ENCODE assay signal across 17 cellular contexts in the genomic region with DNA sequence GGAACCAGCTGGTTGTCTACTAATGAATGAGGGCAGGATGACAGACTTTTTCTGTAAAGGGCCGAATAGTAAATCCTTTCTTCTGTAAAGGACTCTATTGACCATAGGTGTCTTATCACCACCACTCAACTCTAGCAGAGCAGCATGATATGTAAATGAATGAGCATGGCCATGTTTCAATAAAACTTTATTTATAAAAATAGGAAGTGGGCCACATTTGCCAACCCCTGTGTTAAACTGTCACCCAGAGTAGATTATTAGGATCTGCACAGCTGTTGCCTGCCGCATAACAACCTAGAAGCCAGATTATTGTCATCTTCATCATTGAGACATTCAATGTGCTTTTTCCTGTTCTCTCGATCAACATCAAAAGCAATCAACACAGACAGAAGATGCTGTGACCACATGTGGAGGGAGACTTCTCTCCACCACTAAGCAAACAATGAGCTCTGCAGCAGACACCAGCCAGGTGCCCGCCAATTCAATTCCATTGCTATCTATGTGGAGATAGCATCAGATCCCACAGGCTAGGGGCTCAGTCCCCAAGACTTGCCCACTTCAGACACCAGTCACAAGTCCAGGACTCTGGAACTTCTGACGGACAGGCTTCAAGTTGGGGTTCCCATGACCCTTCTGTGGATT. TPM values are rescaled to one million over a fixed set of nuclear protein-coding genes. Genes with fewer than 3 reads are reported as not detected.
DNase-seq lines count a peak whose midpoint lies in the region; ATAC-seq, FAIRE-seq and TF ChIP-seq lines count a peak whose summit lies in the region.
"Had no signal": no experiment of that assay in that cellular context is flagged by ENCODE, and none has a peak within 500 bp of the region (broad histone marks: within the 10 kb centered on the region; RNA-seq: fewer than 3 reads in every experiment).

No MANE protein-coding gene starts in this region.

- H3K36me3 Mint-ChIP-seq in natural killer cell = no peaks in the 10 kb centered on the region
- H3K36me3 Mint-ChIP-seq: CD8-positive, alpha-beta T cell had no signal

- peak overlapping the region; percentile 95 for H3K4me3 Mint-ChIP-seq in natural killer cell
- H3K4me3 Mint-ChIP-seq: CD8-positive, alpha-beta T cell had no signal

- H3K27ac Mint-ChIP-seq in natural killer cell = peak overlapping the region; percentile 93 to 100
- H3K27ac Mint-ChIP-seq: CD8-positive, alpha-beta T cell had no signal

- FAIRE-seq in GM12892 (lab: Jason Lieb, UNC) = peak; percentile 60
- FAIRE-seq: HTR-8/SVneo had no signal

- no peak for ATAC-seq in natural killer cell
- ATAC-seq in HG03175 (IDR thresholded peaks at IDR 0.05; ENCODE audit: unreplicated experiment) = no peak
- ATAC-seq: CD8-positive, alpha-beta T cell; PC-3 had no signal

- H3K27me3 Mint-ChIP-seq in natural killer cell (ENCODE audit: low read depth in 2 of 2) = no peaks in the 10 kb centered on the region

- peaks cover 76 to 88% of the 10 kb centered on the region in 2 donors for H3K4me1 Mint-ChIP-seq in natural killer cell

- DNase-seq in GM12892 (ENCODE audit: insufficient read length) = no peak
- DNase-seq in NCI-H146 (lab: John Stamatoyannopoulos, UW) = peak; percentile 68
- peak; percentile 56 for DNase-seq in SK-N-DZ (ENCODE audit: low spot score)
- no peak for DNase-seq in natural killer cell
- no peak for DNase-seq in DMS 273 treated with DMSO at 0.1 percent for 48 hours (lab: John Stamatoyannopoulos, UW)
- no peak for DNase-seq in NOMO-1 (lab: John Stamatoyannopoulos, UW; ENCODE audit: unreplicated experiment in 2 of 2)
- DNase-seq: CD8-positive, alpha-beta T cell; GM23248; NCI-H1105 treated with DMSO at 0.1 percent for 48 hours; NCI-H187 treated with DMSO at 0.1 percent for 48 hours; NCI-H2227 treated with DMSO at 0.1 percent for 48 hours; PC-3; RPMI8226; SIG-M5 had no signal

- H3K9me3 Mint-ChIP-seq in natural killer cell = no peaks in the 10 kb centered on the region

- TF ChIP-seq POLR2A in GM12892 (IDR thresholded peaks at IDR 0.05; ENCODE audit: low read depth, low read length) = no peak

- intact Hi-C loops in natural killer cell (cut with micrococcal nuclease) = no loop called here

- no peak for TF ChIP-seq CTCF in natural killer cell (IDR thresholded peaks at IDR 0.05)

RNA-seq across cellular contexts. Expression of gene EFHD2, which starts 6.8 kb away (rescaled TPM):
- polyA plus RNA-seq in GM12892 (2012; ENCODE audit: missing spikeins) = 20.3 TPM
- polyA plus RNA-seq in SK-N-DZ (2014; cell fraction: cytosol; rRNA removed) = 13.7 and 15.2 TPM in 2 replicates
- 13.3 and 14.1 TPM in 2 replicates for polyA plus RNA-seq in SK-N-DZ (2014; cell fraction: nucleus; rRNA removed)
- 100 to 1,000 TPM; 804 to 952 (median 855) TPM for total RNA-seq in natural killer cell

RNA-seq across cellular contexts. Expression of gene CTRC, which starts 35.3 kb away (rescaled TPM):
- not detected for polyA plus RNA-seq in GM12892 (2012; ENCODE audit: missing spikeins)
- polyA plus RNA-seq in SK-N-DZ (2014; cell fraction: cytosol; rRNA removed) = not detected in 2 replicates
- not detected in 2 replicates for polyA plus RNA-seq in SK-N-DZ (2014; cell fraction: nucleus; rRNA removed)
- 1 to 10 TPM; 5.5 to 9.7 (median 6.4) TPM for total RNA-seq in natural killer cell
- total RNA-seq: GM23248 had no signal
- polyA plus RNA-seq: GM23248 had no signal

RNA-seq across cellular contexts. Expression of gene CELA2A, which starts 53.6 kb away (rescaled TPM):
- not detected for polyA plus RNA-seq in GM12892 (2012; ENCODE audit: missing spikeins)
- not detected in 2 replicates for polyA plus RNA-seq in SK-N-DZ (2014; cell fraction: cytosol; rRNA removed)
- polyA plus RNA-seq in SK-N-DZ (2014; cell fraction: nucleus; rRNA removed) = not detected in 2 replicates
- not detected for total RNA-seq in natural killer cell
- total RNA-seq: CD8-positive, alpha-beta T cell; GM23248; PC-3; T-helper 1 cell treated with Interleukin-12 subunit alpha and Interleukin-12 subunit beta and Interleukin-4 antibody, amounts not matched to agents 30 ng/mL and 1 ng/mL, for 36 hours had no signal
- polyA plus RNA-seq: GM23248 had no signal

Comparison
In these comparisons a context has a peak if more than half of its experiments do, and no peak if none do; other contexts are left out.
1. DNase-seq: peak in NCI-H146 (single experiment) and SK-N-DZ (single experiment); none in GM12892 (single experiment), natural killer cell (single experiment), DMS 273 treated with DMSO at 0.1 percent for 48 hours (single experiment) and NOMO-1 (0 of 2).